Comparison of ENCODE assay signal across 2 cellular contexts in the genomic region with DNA sequence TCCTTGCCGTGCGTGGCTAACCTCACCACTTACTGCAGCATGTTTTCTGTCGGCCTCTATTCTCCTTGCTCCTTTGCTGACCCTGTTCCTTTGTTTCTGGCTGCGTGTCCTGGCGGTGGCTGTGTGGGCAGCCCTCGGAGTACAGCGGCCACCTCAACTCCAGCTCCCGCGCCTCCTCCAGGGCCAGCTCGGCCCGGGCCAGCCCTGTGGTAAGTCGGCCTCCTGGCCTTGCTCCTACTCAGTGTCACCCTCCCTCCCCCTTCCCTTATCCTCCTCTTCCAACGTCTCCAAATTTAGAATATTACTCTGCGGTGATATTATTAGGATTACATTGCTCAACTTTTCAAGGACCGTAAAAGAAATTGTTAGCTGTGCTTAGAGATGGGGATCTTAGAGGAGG.
TF ChIP-seq lines count a peak whose summit lies in the region.

No MANE protein-coding gene starts in this region.

TF ChIP-seq in HepG2, 621 proteins besides CTCF, POLR2A, EP300 and RAD21:
- TF ChIP-seq FOXP1 (IDR thresholded peaks at IDR 0.05) (no peak), FOXP1 (CRISPR knock-in tag; IDR thresholded peaks at IDR 0.05) (no peak), ZNF225 (CRISPR knock-in tag; IDR thresholded peaks at IDR 0.05) (0 out of 2 replicates have a peak, but pooled peaks have one; percentile 20), NFYB (CRISPR knock-in tag; IDR thresholded peaks at IDR 0.05) (no peak), RFX1 (IDR thresholded peaks at IDR 0.05) (no peak), ZNF549 (CRISPR knock-in tag; IDR thresholded peaks at IDR 0.05) (no peak), ZNF329 (CRISPR knock-in tag; IDR thresholded peaks at IDR 0.05; ENCODE audit: low read depth) (no peak)
- TF ChIP-seq, protein P1, sequence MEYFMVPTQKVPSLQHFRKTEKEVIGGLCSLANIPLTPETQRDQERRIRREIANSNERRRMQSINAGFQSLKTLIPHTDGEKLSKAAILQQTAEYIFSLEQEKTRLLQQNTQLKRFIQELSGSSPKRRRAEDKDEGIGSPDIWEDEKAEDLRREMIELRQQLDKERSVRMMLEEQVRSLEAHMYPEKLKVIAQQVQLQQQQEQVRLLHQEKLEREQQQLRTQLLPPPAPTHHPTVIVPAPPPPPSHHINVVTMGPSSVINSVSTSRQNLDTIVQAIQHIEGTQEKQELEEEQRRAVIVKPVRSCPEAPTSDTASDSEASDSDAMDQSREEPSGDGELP (IDR thresholded peaks at IDR 0.05; ENCODE audit: borderline replicate concordance, low read depth): no peak

TF ChIP-seq in SK-N-SH, 30 proteins besides CTCF, POLR2A, EP300 and RAD21:
- TF ChIP-seq JUND (IDR thresholded peaks at IDR 0.05) (no peak), POLR2AphosphoS5 (IDR thresholded peaks at IDR 0.05; ENCODE audit: low read depth, low read length) (no peak), TCF12 (IDR thresholded peaks at IDR 0.05) (no peak), FOXM1 (IDR thresholded peaks at IDR 0.05; ENCODE audit: low read depth) (no peak), GATA2 (CRISPR knock-in tag; IDR thresholded peaks at IDR 0.05) (no peak), MEF2A (IDR thresholded peaks at IDR 0.05; ENCODE audit: borderline replicate concordance, low read depth) (no peak), MXI1 (IDR thresholded peaks at IDR 0.05; ENCODE audit: low read depth, low read length) (no peak), SMC3 (IDR thresholded peaks at IDR 0.05; ENCODE audit: low read depth, low read length) (no peak), NFIC (IDR thresholded peaks at IDR 0.05; ENCODE audit: borderline replicate concordance) (no peak), SIN3A (IDR thresholded peaks at IDR 0.05; ENCODE audit: borderline replicate concordance, low read depth, low read length) (no peak), YY1 (IDR thresholded peaks at IDR 0.05; ENCODE audit: low read depth) (no peak), RFX5 (IDR thresholded peaks at IDR 0.05; ENCODE audit: low read length) (no peak), NRF1 (IDR thresholded peaks at IDR 0.05; ENCODE audit: low read depth, low read length) (no peak), TEAD4 (IDR thresholded peaks at IDR 0.05; ENCODE audit: borderline replicate concordance, insufficient read depth) (no peak), TAF1 (IDR thresholded peaks at IDR 0.05; ENCODE audit: borderline replicate concordance, low read depth, low read length) (no peak), ELF1 (IDR thresholded peaks at IDR 0.05) (no peak)
- TF ChIP-seq, protein P2, sequence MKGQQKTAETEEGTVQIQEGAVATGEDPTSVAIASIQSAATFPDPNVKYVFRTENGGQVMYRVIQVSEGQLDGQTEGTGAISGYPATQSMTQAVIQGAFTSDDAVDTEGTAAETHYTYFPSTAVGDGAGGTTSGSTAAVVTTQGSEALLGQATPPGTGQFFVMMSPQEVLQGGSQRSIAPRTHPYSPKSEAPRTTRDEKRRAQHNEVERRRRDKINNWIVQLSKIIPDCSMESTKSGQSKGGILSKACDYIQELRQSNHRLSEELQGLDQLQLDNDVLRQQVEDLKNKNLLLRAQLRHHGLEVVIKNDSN (IDR thresholded peaks at IDR 0.05; ENCODE audit: borderline replicate concordance, low read depth): no peak
- TF ChIP-seq, protein P3, sequence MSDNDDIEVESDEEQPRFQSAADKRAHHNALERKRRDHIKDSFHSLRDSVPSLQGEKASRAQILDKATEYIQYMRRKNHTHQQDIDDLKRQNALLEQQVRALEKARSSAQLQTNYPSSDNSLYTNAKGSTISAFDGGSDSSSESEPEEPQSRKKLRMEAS (IDR thresholded peaks at IDR 0.05; ENCODE audit: low read depth): no peak
- TF ChIP-seq, protein P4, sequence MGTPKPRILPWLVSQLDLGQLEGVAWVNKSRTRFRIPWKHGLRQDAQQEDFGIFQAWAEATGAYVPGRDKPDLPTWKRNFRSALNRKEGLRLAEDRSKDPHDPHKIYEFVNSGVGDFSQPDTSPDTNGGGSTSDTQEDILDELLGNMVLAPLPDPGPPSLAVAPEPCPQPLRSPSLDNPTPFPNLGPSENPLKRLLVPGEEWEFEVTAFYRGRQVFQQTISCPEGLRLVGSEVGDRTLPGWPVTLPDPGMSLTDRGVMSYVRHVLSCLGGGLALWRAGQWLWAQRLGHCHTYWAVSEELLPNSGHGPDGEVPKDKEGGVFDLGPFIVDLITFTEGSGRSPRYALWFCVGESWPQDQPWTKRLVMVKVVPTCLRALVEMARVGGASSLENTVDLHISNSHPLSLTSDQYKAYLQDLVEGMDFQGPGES (IDR thresholded peaks at IDR 0.05; ENCODE audit: low read depth, low read length): no peak
- TF ChIP-seq, protein P5, sequence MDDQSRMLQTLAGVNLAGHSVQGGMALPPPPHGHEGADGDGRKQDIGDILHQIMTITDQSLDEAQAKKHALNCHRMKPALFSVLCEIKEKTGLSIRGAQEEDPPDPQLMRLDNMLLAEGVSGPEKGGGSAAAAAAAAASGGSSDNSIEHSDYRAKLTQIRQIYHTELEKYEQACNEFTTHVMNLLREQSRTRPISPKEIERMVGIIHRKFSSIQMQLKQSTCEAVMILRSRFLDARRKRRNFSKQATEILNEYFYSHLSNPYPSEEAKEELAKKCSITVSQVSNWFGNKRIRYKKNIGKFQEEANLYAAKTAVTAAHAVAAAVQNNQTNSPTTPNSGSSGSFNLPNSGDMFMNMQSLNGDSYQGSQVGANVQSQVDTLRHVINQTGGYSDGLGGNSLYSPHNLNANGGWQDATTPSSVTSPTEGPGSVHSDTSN (IDR thresholded peaks at IDR 0.05): no peak
